ENCODE assay signal across 9 cellular contexts in genomic region chr7:158815046-158815445, GRCh38. TPM values are rescaled to one million over a fixed set of nuclear protein-coding genes. Genes with fewer than 3 reads are reported as not detected.
A peak's percentile ranks its signal among the peaks of the same experiment; 100 is the strongest.
DNase-seq lines count a peak whose midpoint lies in the region; ATAC-seq and TF ChIP-seq lines count a peak whose summit lies in the region.
"Had no signal": no experiment of that assay in that cellular context is flagged by ENCODE, and none has a peak within 500 bp of the region (broad histone marks: within the 10 kb centered on the region; RNA-seq: fewer than 3 reads in every experiment).

No MANE protein-coding gene starts in this region.

- peaks cover 5% of the 10 kb centered on the region for H3K36me3 Mint-ChIP-seq in type B pancreatic cell

- peak overlapping the region; percentile 21 to 67 for H2BK12ac ChIP-seq in mesenchymal stem cell (ENCODE audit: low read length in 2 of 2)

- H3K27me3 Mint-ChIP-seq in type B pancreatic cell = no peaks in the 10 kb centered on the region

- no peak overlapping the region for H3K4me2 ChIP-seq in mesenchymal stem cell (ENCODE audit: low read length, poor library complexity, severe bottlenecking)

- no peak overlapping the region for H2AFZ ChIP-seq in mesenchymal stem cell (ENCODE audit: low read depth, low read length)

- H2AK5ac ChIP-seq in mesenchymal stem cell (ENCODE audit: low read length, severe bottlenecking) = peak overlapping the region; percentile 95

- peaks cover 29 to 97% (median 78%) of the 10 kb centered on the region in 9 donors for H3K4me1 ChIP-seq in heart right ventricle
- peaks cover 79% of the 10 kb centered on the region for H3K4me1 ChIP-seq in adipocyte (ENCODE audit: control insufficient read depth, insufficient read depth, low read length)
- H3K4me1 ChIP-seq in mesenchymal stem cell (ENCODE audit: control insufficient read depth, insufficient read depth, low read depth, low read length) = peaks cover 36% of the 10 kb centered on the region

- H3K9me3 ChIP-seq in heart right ventricle (no peaks in the 10 kb centered on the region), adipocyte (ENCODE audit: control insufficient read depth, low read length) (no peaks in the 10 kb centered on the region), mesenchymal stem cell (ENCODE audit: control insufficient read depth, low read length) (no peaks in the 10 kb centered on the region)

- no peak for TF ChIP-seq CTCF in heart right ventricle (IDR thresholded peaks at IDR 0.05)
- no peak for TF ChIP-seq CTCF in type B pancreatic cell (conservative IDR thresholded peaks at IDR 0.05)

- H3K27me3 ChIP-seq in heart right ventricle (no peaks in the 10 kb centered on the region), adipocyte (replicated peaks; ENCODE audit: control insufficient read depth, insufficient read depth, low read length) (no peaks in the 10 kb centered on the region), mesenchymal stem cell (ENCODE audit: control insufficient read depth in 1 of 2, insufficient read depth in 1 of 2, low read length in 2 of 2) (no peaks in the 10 kb centered on the region)

- peak overlapping the region; percentile 78 for H4K8ac ChIP-seq in mesenchymal stem cell (ENCODE audit: low read length)

- peak overlapping the region; percentile 77 for H4K91ac ChIP-seq in mesenchymal stem cell (ENCODE audit: low read length)

- peaks cover 1% of the 10 kb centered on the region for H3K79me1 ChIP-seq in mesenchymal stem cell (replicated peaks; ENCODE audit: low read length, poor library complexity, severe bottlenecking)

- no peak overlapping the region for H3K4me3 ChIP-seq in heart right ventricle
- H3K4me3 ChIP-seq in adipocyte (ENCODE audit: low read length) = peak overlapping the region; percentile 73
- peak overlapping the region in 1 of 2 experiments; percentile 69 for H3K4me3 ChIP-seq in mesenchymal stem cell (ENCODE audit: insufficient read depth in 1 of 2, low read depth in 1 of 2, low read length in 2 of 2)

- H3K4me3 Mint-ChIP-seq in type B pancreatic cell = peak overlapping the region; percentile 71

- no peaks in the 10 kb centered on the region for H3K9me3 Mint-ChIP-seq in type B pancreatic cell

- intact Hi-C loops in heart right ventricle (cut with DNase I) (loop anchor here in 3 of 10 donors (5.0 kb wide), 3 partner anchors 33 to 47 kb away; partner anchors contain the start of gene DYNC2I1 (in 1 of the 3)), cardiac septum (cut with DNase I) (no loop called here)

- WGBS in heart right ventricle, 2 donors = 24 to 33% methylated on average over 8 of the region's 8 CpGs
- 35% methylated on average over 8 of the region's 8 CpGs for WGBS in mesenchymal stem cell

- ATAC-seq in heart right ventricle = peak in 1 of 8 donors; percentile 21
- ATAC-seq in GM18498 (IDR thresholded peaks at IDR 0.05; ENCODE audit: unreplicated experiment) = no peak

- H3K4ac ChIP-seq in mesenchymal stem cell (ENCODE audit: low read depth in 1 of 2, low read length in 2 of 2) = peak overlapping the region; percentile 15 to 79

- peaks cover 0 to 5% (median 0%) of the 10 kb centered on the region in 9 donors for H3K36me3 ChIP-seq in heart right ventricle
- H3K36me3 ChIP-seq in adipocyte (ENCODE audit: control insufficient read depth, insufficient read depth, low read length, severe bottlenecking) = no peaks in the 10 kb centered on the region
- H3K36me3 ChIP-seq in mesenchymal stem cell (ENCODE audit: control insufficient read depth in 1 of 2, insufficient read depth in 2 of 2, low read depth in 1 of 2, low read length in 2 of 2) = peaks cover 2 to 4% of the 10 kb centered on the region in 2 experiments

- peak overlapping the region; percentile 45 for H2BK120ac ChIP-seq in mesenchymal stem cell (ENCODE audit: low read depth, low read length)

- peak overlapping the region; percentile 39 to 94 (median 92) for H3K27ac ChIP-seq in heart right ventricle
- H3K27ac ChIP-seq in mesenchymal stem cell (ENCODE audit: low read length, poor library complexity, severe bottlenecking) = peak overlapping the region; percentile 57

- H3K27ac Mint-ChIP-seq in type B pancreatic cell = peak overlapping the region; percentile 95

- no peak overlapping the region for H2BK5ac ChIP-seq in mesenchymal stem cell (ENCODE audit: low read depth, low read length, poor library complexity, severe bottlenecking)

- no peak for DNase-seq in heart right ventricle
- no peak for DNase-seq in cardiac septum (ENCODE audit: low spot score)
- no peak for DNase-seq in adipocyte (ENCODE audit: low read depth)
- DNase-seq in mesenchymal stem cell = peak; percentile 61
- DNase-seq in type B pancreatic cell (ENCODE audit: extremely low spot score, unreplicated experiment) = no peak
- no peak for DNase-seq in hippocampal formation (lab: John Stamatoyannopoulos, UW)
- DNase-seq in NCI-H1105 (lab: John Stamatoyannopoulos, UW) = no peak
- DNase-seq: NCI-H1930 had no signal

- H2BK15ac ChIP-seq in mesenchymal stem cell (ENCODE audit: low read depth, poor library complexity, severe bottlenecking) = no peak overlapping the region

- H3K18ac ChIP-seq in mesenchymal stem cell (ENCODE audit: low read depth in 1 of 2, low read length in 2 of 2) = peak overlapping the region; percentile 74 to 82

- peaks cover 40% of the 10 kb centered on the region for H3K4me1 Mint-ChIP-seq in type B pancreatic cell (ENCODE audit: unreplicated experiment)

- peak overlapping the region in 1 of 2 experiments; percentile 66 for H3K14ac ChIP-seq in mesenchymal stem cell (ENCODE audit: low read length in 2 of 2)

- H3K23ac ChIP-seq in mesenchymal stem cell (ENCODE audit: low read length in 2 of 2) = no peak overlapping the region

- peak overlapping the region; percentile 43 for H3K9ac ChIP-seq in adipocyte (ENCODE audit: low read length)
- H3K9ac ChIP-seq in mesenchymal stem cell (ENCODE audit: low read length) = peak overlapping the region; percentile 92

RNA-seq across cellular contexts. Expression of gene ESYT2, which starts 14.3 kb away (rescaled TPM):
- total RNA-seq in heart right ventricle (10 to 100 TPM; 44.3 to 79.2 (median 50.0) TPM), cardiac septum (45.6 TPM), type B pancreatic cell (ENCODE audit: low replicate concordance) (42.1 and 89.4 TPM in 2 replicates)
- 10 to 100 TPM; 18.9 to 26.4 TPM for polyA plus RNA-seq in heart right ventricle
- polyA plus RNA-seq in mesenchymal stem cell (2013, experiment 1 of 2) = 31.0 TPM
- polyA plus RNA-seq in mesenchymal stem cell (2013, experiment 2 of 2) = 31.9 TPM

RNA-seq across cellular contexts. Expression of gene DYNC2I1, which starts 41.3 kb away (rescaled TPM):
- total RNA-seq in heart right ventricle = 10 to 100 TPM; 15.8 to 32.4 (median 21.1) TPM
- polyA plus RNA-seq in heart right ventricle = 10 to 100 TPM; 13.6 to 43.1 TPM
- 24.8 TPM for total RNA-seq in cardiac septum
- 11.8 TPM for polyA plus RNA-seq in mesenchymal stem cell (2013, experiment 1 of 2)
- polyA plus RNA-seq in mesenchymal stem cell (2013, experiment 2 of 2) = 10.7 TPM
- 26.7 and 33.6 TPM in 2 replicates for total RNA-seq in type B pancreatic cell (ENCODE audit: low replicate concordance)
